2 cellular contexts compared by ENCODE assay signal in genomic region chr9:134222018-134222573, GRCh38.
TF ChIP-seq lines count a peak whose summit lies in the region.

No MANE protein-coding gene starts in this region.

TF ChIP-seq in liver, 16 proteins besides CTCF, POLR2A, EP300 and RAD21:
- TF ChIP-seq YY1 (IDR thresholded peaks at IDR 0.05) (no peak), RXRA (IDR thresholded peaks at IDR 0.05) (no peak), HNF4A (conservative IDR thresholded peaks at IDR 0.05) (no peak), NR2F2 (IDR thresholded peaks at IDR 0.05) (no peak), ATF3 (IDR thresholded peaks at IDR 0.05) (no peak), ZBTB33 (IDR thresholded peaks at IDR 0.05) (no peak), REST (IDR thresholded peaks at IDR 0.05) (no peak), SP1 (IDR thresholded peaks at IDR 0.05) (no peak), FOXA2 (IDR thresholded peaks at IDR 0.05) (no peak), EGR1 (IDR thresholded peaks at IDR 0.05; ENCODE audit: low read depth in 2 of 2) (no peak)

TF ChIP-seq in HepG2, 621 proteins besides CTCF, POLR2A, EP300 and RAD21:
- TF ChIP-seq GABPA (IDR thresholded peaks at IDR 0.05; ENCODE audit: low read depth, low read length) = no peak
- TF ChIP-seq GABPA (CRISPR knock-in tag; IDR thresholded peaks at IDR 0.05; ENCODE audit: low read depth) = no peak
- no peak for TF ChIP-seq NCOR1 (IDR thresholded peaks at IDR 0.05; ENCODE audit: borderline replicate concordance, low read length)
- TF ChIP-seq SMAD9 (CRISPR knock-in tag; IDR thresholded peaks at IDR 0.05) = no peak
- no peak for TF ChIP-seq ZNF414 (CRISPR knock-in tag; IDR thresholded peaks at IDR 0.05)
- TF ChIP-seq HNRNPL (IDR thresholded peaks at IDR 0.05; ENCODE audit: low read depth, low read length) = no peak
- TF ChIP-seq ATM (IDR thresholded peaks at IDR 0.05; ENCODE audit: borderline replicate concordance) = no peak
- TF ChIP-seq ZBTB40 (IDR thresholded peaks at IDR 0.05) = no peak
- no peak for TF ChIP-seq ZBTB40 (CRISPR knock-in tag; IDR thresholded peaks at IDR 0.05)
